In genomic region chr16:2003827-2004641, GRCh38 we compare ENCODE assay signal across 1 cellular context.
TF ChIP-seq lines count a peak whose summit lies in the region.

No MANE protein-coding gene starts in this region.

TF ChIP-seq in K562, 482 proteins besides CTCF, POLR2A, EP300 and RAD21 (continued from another document and continues in another):
- 0 out of 4 replicates have a peak, but pooled peaks of 1 of the 2 experiments have one; percentile 30 for TF ChIP-seq FOXK2 (conservative IDR thresholded peaks at IDR 0.05 in 1 of 2, IDR thresholded peaks at IDR 0.05 in 1 of 2; ENCODE audit: low read depth in 2 of 2)
- peak; percentile 60; the same call in 1 of the 2 replicates for TF ChIP-seq KLF6 (CRISPR knock-in tag; IDR thresholded peaks at IDR 0.05; ENCODE audit: borderline replicate concordance)
- TF ChIP-seq ETS2 (tag; IDR thresholded peaks at IDR 0.05; ENCODE audit: borderline replicate concordance, poor library complexity, severe bottlenecking), result no peak
- TF ChIP-seq L3MBTL2 (IDR thresholded peaks at IDR 0.05), result peak; percentile 64
- TF ChIP-seq U2AF1 (optimal IDR thresholded peaks at IDR 0.05; ENCODE audit: low read depth, low read length), result no peak
- peak; percentile 60; the same call in 1 of the 2 replicates for TF ChIP-seq SOX6 (IDR thresholded peaks at IDR 0.05)
- TF ChIP-seq ZNF274 (IDR thresholded peaks at IDR 0.05; ENCODE audit: borderline replicate concordance, low read depth, low read length), result no peak
- TF ChIP-seq MYC (IDR thresholded peaks at IDR 0.05; ENCODE audit: low read depth, low read length), result peak; percentile 95
- TF ChIP-seq MYC (CRISPR knock-in tag; IDR thresholded peaks at IDR 0.05; ENCODE audit: borderline replicate concordance, low read depth), result no peak
- TF ChIP-seq, protein P1, sequence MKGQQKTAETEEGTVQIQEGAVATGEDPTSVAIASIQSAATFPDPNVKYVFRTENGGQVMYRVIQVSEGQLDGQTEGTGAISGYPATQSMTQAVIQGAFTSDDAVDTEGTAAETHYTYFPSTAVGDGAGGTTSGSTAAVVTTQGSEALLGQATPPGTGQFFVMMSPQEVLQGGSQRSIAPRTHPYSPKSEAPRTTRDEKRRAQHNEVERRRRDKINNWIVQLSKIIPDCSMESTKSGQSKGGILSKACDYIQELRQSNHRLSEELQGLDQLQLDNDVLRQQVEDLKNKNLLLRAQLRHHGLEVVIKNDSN (CRISPR knock-in tag; IDR thresholded peaks at IDR 0.05), result no peak; the same call in 1 of the 2 replicates
- TF ChIP-seq MLLT1 (IDR thresholded peaks at IDR 0.05), result no peak
- TF ChIP-seq CTBP1 (IDR thresholded peaks at IDR 0.05; ENCODE audit: borderline replicate concordance), result peak; percentile 76; the same call in 1 of the 2 replicates
- peak; percentile 88 for TF ChIP-seq EP400 (IDR thresholded peaks at IDR 0.05)
- 0 out of 2 replicates have a peak, but pooled peaks have one; percentile 8 for TF ChIP-seq E2F4 (CRISPR knock-in tag; IDR thresholded peaks at IDR 0.05; ENCODE audit: low read depth)
- peak; percentile 81 for TF ChIP-seq RB1 (IDR thresholded peaks at IDR 0.05; ENCODE audit: low read depth)
- TF ChIP-seq RBM22 (IDR thresholded peaks at IDR 0.05; ENCODE audit: low read depth, low read length, poor library complexity, severe bottlenecking), result peak; percentile 83
- TF ChIP-seq TARDBP (IDR thresholded peaks at IDR 0.05), result no peak
- TF ChIP-seq ZNF655 (CRISPR knock-in tag; IDR thresholded peaks at IDR 0.05), result no peak
- TF ChIP-seq STAG1 (CRISPR knock-in tag; IDR thresholded peaks at IDR 0.05; ENCODE audit: borderline replicate concordance), result peak; percentile 57; the same call in 1 of the 2 replicates
- peak; percentile 85 for TF ChIP-seq MAX (CRISPR knock-in tag; IDR thresholded peaks at IDR 0.05)
- TF ChIP-seq TBL1XR1 (IDR thresholded peaks at IDR 0.05; ENCODE audit: low read length in 2 of 2), result 0 out of 4 replicates have a peak, but pooled peaks of 1 of the 2 experiments have one; percentile 49
- TF ChIP-seq ZNF444 (CRISPR knock-in tag; IDR thresholded peaks at IDR 0.05), result no peak
- TF ChIP-seq NONO (IDR thresholded peaks at IDR 0.05; ENCODE audit: low read depth in 2 of 2, low read length in 1 of 2), result peak in 1 of 2 experiments; percentile 65; a peak in 1 of 4 replicates
- no peak for TF ChIP-seq ZBTB8A (IDR thresholded peaks at IDR 0.05; ENCODE audit: partially characterized antibody)
- no peak for TF ChIP-seq POU5F1 (IDR thresholded peaks at IDR 0.05; ENCODE audit: borderline replicate concordance, low read depth, low read length, partially characterized antibody)
- TF ChIP-seq HMGXB4 (CRISPR knock-in tag; IDR thresholded peaks at IDR 0.05), result 0 out of 2 replicates have a peak, but pooled peaks have one; percentile 63
- TF ChIP-seq KLF16 (IDR thresholded peaks at IDR 0.05), result 0 out of 2 replicates have a peak, but pooled peaks have one; percentile 42
- no peak for TF ChIP-seq GABPA (tag; conservative IDR thresholded peaks at IDR 0.05; ENCODE audit: low read depth)
- TF ChIP-seq MECOM (CRISPR knock-in tag; IDR thresholded peaks at IDR 0.05), result no peak
- TF ChIP-seq, protein P2, sequence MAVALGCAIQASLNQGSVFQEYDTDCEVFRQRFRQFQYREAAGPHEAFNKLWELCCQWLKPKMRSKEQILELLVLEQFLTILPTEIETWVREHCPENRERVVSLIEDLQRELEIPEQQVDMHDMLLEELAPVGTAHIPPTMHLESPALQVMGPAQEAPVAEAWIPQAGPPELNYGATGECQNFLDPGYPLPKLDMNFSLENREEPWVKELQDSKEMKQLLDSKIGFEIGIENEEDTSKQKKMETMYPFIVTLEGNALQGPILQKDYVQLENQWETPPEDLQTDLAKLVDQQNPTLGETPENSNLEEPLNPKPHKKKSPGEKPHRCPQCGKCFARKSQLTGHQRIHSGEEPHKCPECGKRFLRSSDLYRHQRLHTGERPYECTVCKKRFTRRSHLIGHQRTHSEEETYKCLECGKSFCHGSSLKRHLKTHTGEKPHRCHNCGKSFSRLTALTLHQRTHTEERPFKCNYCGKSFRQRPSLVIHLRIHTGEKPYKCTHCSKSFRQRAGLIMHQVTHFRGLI (CRISPR knock-in tag; IDR thresholded peaks at IDR 0.05), result no peak
- no peak for TF ChIP-seq XRCC4 (IDR thresholded peaks at IDR 0.05; ENCODE audit: extremely low read depth, insufficient read depth, insufficient read length)
- peak; percentile 69 for TF ChIP-seq ATF7 (IDR thresholded peaks at IDR 0.05)
- TF ChIP-seq ZNF143 (CRISPR knock-in tag; IDR thresholded peaks at IDR 0.05), result no peak
- peak; percentile 87 for TF ChIP-seq ETS1 (conservative IDR thresholded peaks at IDR 0.05; ENCODE audit: control insufficient read depth, low read depth, low read length)
- peak; percentile 52; the same call in 1 of the 2 replicates for TF ChIP-seq ZNF263 (CRISPR knock-in tag; IDR thresholded peaks at IDR 0.05; ENCODE audit: borderline replicate concordance)
- no peak for TF ChIP-seq HNRNPH1 (optimal IDR thresholded peaks at IDR 0.05; ENCODE audit: low read depth, low read length)
- TF ChIP-seq YY1 (IDR thresholded peaks at IDR 0.05; ENCODE audit: borderline replicate concordance in 1 of 3, control insufficient read depth in 1 of 3, extremely low read depth in 1 of 3, insufficient read depth in 3 of 3, insufficient read length in 1 of 3, insufficient replicate concordance in 2 of 3, low read depth in 1 of 3, low read length in 2 of 3), result peak; percentile 55 to 93 (median 87)
- TF ChIP-seq ZMIZ1 (IDR thresholded peaks at IDR 0.05; ENCODE audit: low read depth in 2 of 2, low read length in 2 of 2), result no peak
- TF ChIP-seq NR2C2 (CRISPR knock-in tag; IDR thresholded peaks at IDR 0.05), result 0 out of 2 replicates have a peak, but pooled peaks have one; percentile 16
- TF ChIP-seq NR2C2 (tag; IDR thresholded peaks at IDR 0.05), result no peak
- TF ChIP-seq ZNF717 (CRISPR knock-in tag; IDR thresholded peaks at IDR 0.05), result no peak
- TF ChIP-seq POLR3A (IDR thresholded peaks at IDR 0.05; ENCODE audit: borderline replicate concordance, extremely low read depth, insufficient read depth, insufficient read length), result no peak
- 0 out of 4 replicates have a peak, but pooled peaks of 1 of the 2 experiments have one; percentile 12 for TF ChIP-seq TEAD1 (CRISPR knock-in tag; IDR thresholded peaks at IDR 0.05)
- no peak for TF ChIP-seq PHB2 (IDR thresholded peaks at IDR 0.05; ENCODE audit: low read depth)
- no peak for TF ChIP-seq BRD4 (IDR thresholded peaks at IDR 0.05)
- TF ChIP-seq MEIS2 (IDR thresholded peaks at IDR 0.05; ENCODE audit: partially characterized antibody), result peak; percentile 47
- peak; percentile 55 for TF ChIP-seq ZFX (CRISPR knock-in tag; IDR thresholded peaks at IDR 0.05)
- no peak for TF ChIP-seq ZNF639 (CRISPR knock-in tag; conservative IDR thresholded peaks at IDR 0.05 in 1 of 2, IDR thresholded peaks at IDR 0.05 in 1 of 2)
- peak; percentile 18; the same call in 1 of the 2 replicates for TF ChIP-seq MBD2 (IDR thresholded peaks at IDR 0.05; ENCODE audit: borderline replicate concordance, low read depth)
- TF ChIP-seq MCM3 (IDR thresholded peaks at IDR 0.05), result no peak
